In genomic region chr3:57756022-57756527, GRCh38 we compare ENCODE assay signal across 8 cellular contexts. TPM values are rescaled to one million over a fixed set of nuclear protein-coding genes. Genes with fewer than 3 reads are reported as not detected.
DNase-seq lines count a peak whose midpoint lies in the region; ATAC-seq and TF ChIP-seq lines count a peak whose summit lies in the region.

A gene with protein sequence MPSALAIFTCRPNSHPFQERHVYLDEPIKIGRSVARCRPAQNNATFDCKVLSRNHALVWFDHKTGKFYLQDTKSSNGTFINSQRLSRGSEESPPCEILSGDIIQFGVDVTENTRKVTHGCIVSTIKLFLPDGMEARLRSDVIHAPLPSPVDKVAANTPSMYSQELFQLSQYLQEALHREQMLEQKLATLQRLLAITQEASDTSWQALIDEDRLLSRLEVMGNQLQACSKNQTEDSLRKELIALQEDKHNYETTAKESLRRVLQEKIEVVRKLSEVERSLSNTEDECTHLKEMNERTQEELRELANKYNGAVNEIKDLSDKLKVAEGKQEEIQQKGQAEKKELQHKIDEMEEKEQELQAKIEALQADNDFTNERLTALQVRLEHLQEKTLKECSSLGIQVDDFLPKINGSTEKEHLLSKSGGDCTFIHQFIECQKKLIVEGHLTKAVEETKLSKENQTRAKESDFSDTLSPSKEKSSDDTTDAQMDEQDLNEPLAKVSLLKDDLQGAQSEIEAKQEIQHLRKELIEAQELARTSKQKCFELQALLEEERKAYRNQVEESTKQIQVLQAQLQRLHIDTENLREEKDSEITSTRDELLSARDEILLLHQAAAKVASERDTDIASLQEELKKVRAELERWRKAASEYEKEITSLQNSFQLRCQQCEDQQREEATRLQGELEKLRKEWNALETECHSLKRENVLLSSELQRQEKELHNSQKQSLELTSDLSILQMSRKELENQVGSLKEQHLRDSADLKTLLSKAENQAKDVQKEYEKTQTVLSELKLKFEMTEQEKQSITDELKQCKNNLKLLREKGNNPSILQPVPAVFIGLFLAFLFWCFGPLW (plus strand): TSS chr3:57756309. CDS start chr3:57757652, 1,343 bp downstream.

- H3K4me1 ChIP-seq in mononuclear cell (ENCODE audit: insufficient read depth, low read length), result peaks cover 43% of the 10 kb centered on the region

- H3K4me3 ChIP-seq in epithelial cell of esophagus (ENCODE audit: low read length) (peak within 1 kb of the TSS; percentile 68), mononuclear cell (ENCODE audit: low read length) (peak within 1 kb of the TSS; percentile 92)

- ATAC-seq in GM21529 (IDR thresholded peaks at IDR 0.05; ENCODE audit: unreplicated experiment), result peak; percentile 92

- H3K36me3 Mint-ChIP-seq in IgD-negative memory B cell, result no peaks in the 10 kb centered on the region

- H3K9me3 ChIP-seq in mononuclear cell (ENCODE audit: low read depth, low read length), result no peaks in the 10 kb centered on the region

- TF ChIP-seq CTCF in epithelial cell of esophagus (IDR thresholded peaks at IDR 0.05; ENCODE audit: insufficient read depth, low read depth, low read length, missing control alignments), result no peak

- peak; percentile 90 for DNase-seq in DMS 273 treated with DMSO at 0.1 percent for 48 hours (lab: John Stamatoyannopoulos, UW)
- DNase-seq in OCI-M2 (lab: John Stamatoyannopoulos, UW; ENCODE audit: unreplicated experiment), result peak; percentile 86
- peak; percentile 92 for DNase-seq in activated T-cell treated with anti-CD3 and anti-CD28 coated beads for 4 hours
- peak; percentile 99 for DNase-seq in epithelial cell of esophagus (ENCODE audit: low read depth)
- DNase-seq in stimulated activated CD8-positive, alpha-beta memory T cell treated with anti-CD3 and anti-CD28 coated beads, Interleukin-4, amount 100 ng/mL, for 1 hour (ENCODE audit: low read depth in 2 of 2, low spot score in 1 of 2), result peak; percentile 89 to 93

- H3K27me3 ChIP-seq in mononuclear cell (ENCODE audit: insufficient read depth, low read length), result no peaks in the 10 kb centered on the region

- peaks cover 19 to 22% (median 22%) of the 10 kb centered on the region in 3 donors for H3K4me1 Mint-ChIP-seq in IgD-negative memory B cell

- H3K9me3 Mint-ChIP-seq in IgD-negative memory B cell, result no peaks in the 10 kb centered on the region

- H3K27me3 Mint-ChIP-seq in IgD-negative memory B cell, result no peaks in the 10 kb centered on the region

- H3K27ac Mint-ChIP-seq in IgD-negative memory B cell, result peak within 1 kb of the TSS; percentile 76 to 97 (median 97)

- H3K4me3 Mint-ChIP-seq in IgD-negative memory B cell, result peak within 1 kb of the TSS; percentile 91 to 99 (median 98)

RNA-seq across cellular contexts. Expression of the gene that starts here (rescaled TPM):
- polyA plus RNA-seq in IgD-negative memory B cell, result 17.6 TPM
- 68.6 TPM for total RNA-seq in mononuclear cell

Comparison
In these comparisons a context has a peak if more than half of its experiments do, and no peak if none do; other contexts are left out.
1. Peak in every context shown above with its lines: DNase-seq, ATAC-seq and H3K4me3 ChIP-seq.